ENCODE assay signal across 9 cellular contexts in genomic region chr12:65121049-65121955, GRCh38. TPM values are rescaled to one million over a fixed set of nuclear protein-coding genes. Genes with fewer than 3 reads are reported as not detected.
A peak's percentile ranks its signal among the peaks of the same experiment; 100 is the strongest.
DNase-seq lines count a peak whose midpoint lies in the region; ATAC-seq and TF ChIP-seq lines count a peak whose summit lies in the region.
"Had no signal": no experiment of that assay in that cellular context is flagged by ENCODE, and none has a peak within 500 bp of the region (broad histone marks: within the 10 kb centered on the region; RNA-seq: fewer than 3 reads in every experiment).

Gene WIF1, minus strand, starts transcription at chr12:65121305. Its CDS starts 114 bp downstream, at chr12:65121191.

- ATAC-seq in HG02588 (IDR thresholded peaks at IDR 0.05; ENCODE audit: unreplicated experiment) (peak; percentile 47), left lung (peak; percentile 81), HG02840 (IDR thresholded peaks at IDR 0.05; ENCODE audit: low FRiP score, unreplicated experiment) (no peak)

- no peaks in the 10 kb centered on the region for H3K4me1 ChIP-seq in ES-I3 (ENCODE audit: insufficient read depth, low read length)
- H3K4me1 ChIP-seq in OCI-LY7 (ENCODE audit: insufficient read depth, low read length, poor library complexity, severe bottlenecking): no peaks in the 10 kb centered on the region
- peaks cover 6 to 16% of the 10 kb centered on the region in 2 donors for H3K4me1 ChIP-seq in left lung
- no peaks in the 10 kb centered on the region for H3K4me1 ChIP-seq in stomach smooth muscle (ENCODE audit: control insufficient read depth, insufficient read depth, low read length)

- no peaks in the 10 kb centered on the region for H4K20me1 ChIP-seq in OCI-LY7 (ENCODE audit: insufficient read depth, low read length)

- H3K9ac ChIP-seq in ES-I3 (ENCODE audit: low read depth, low read length): peak within 1 kb of the TSS; percentile 58; the same call in 1 of the 2 replicates
- no peak within 1 kb of the TSS for H3K9ac ChIP-seq in stomach smooth muscle (ENCODE audit: low read length in 2 of 2)

- no TSS peak for BruUV-seq in OCI-LY7 (replicated peaks; lab: Mats Ljungman, UMichigan)

- no peak within 1 kb of the TSS for H2AFZ ChIP-seq in OCI-LY7 (ENCODE audit: low read length)

- H3K27ac ChIP-seq in OCI-LY7 (ENCODE audit: low read depth, low read length, poor library complexity, severe bottlenecking): no peak within 1 kb of the TSS
- H3K27ac ChIP-seq in left lung: peak within 1 kb of the TSS in 1 of 2 donors; percentile 34
- no peak within 1 kb of the TSS for H3K27ac ChIP-seq in stomach smooth muscle (ENCODE audit: low read length)

- peaks cover 36 to 83% of the 10 kb centered on the region in 2 donors for H3K27me3 ChIP-seq in left lung
- H3K27me3 ChIP-seq in stomach smooth muscle (ENCODE audit: control insufficient read depth in 1 of 2, insufficient read depth in 2 of 2, low read length in 2 of 2): peaks cover 27 to 31% of the 10 kb centered on the region in 2 donors

- no peak within 1 kb of the TSS for H3K4me3 ChIP-seq in OCI-LY7 (ENCODE audit: low read depth, low read length, poor library complexity, severe bottlenecking)
- peak within 1 kb of the TSS; percentile 14 to 16 for H3K4me3 ChIP-seq in cardiac fibroblast (replicated peaks in 1 of 2; ENCODE audit: low read depth in 2 of 2, low read length in 2 of 2)
- peak within 1 kb of the TSS; percentile 24 to 36 for H3K4me3 ChIP-seq in left lung
- H3K4me3 ChIP-seq in stomach smooth muscle (ENCODE audit: low read length in 2 of 2): peak within 1 kb of the TSS; percentile 40 to 67

- no peaks in the 10 kb centered on the region for H3K79me2 ChIP-seq in OCI-LY7 (ENCODE audit: insufficient read depth, low read depth, low read length)

- DNase-seq in OCI-LY7 (ENCODE audit: low spot score) (no peak), cardiac fibroblast (ENCODE audit: low read depth in 2 of 2) (peak in 1 of 2 donors; percentile 6), left lung (peak; percentile 65 to 88), superior temporal gyrus (ENCODE audit: extremely low spot score) (no peak)

- H3K9me3 ChIP-seq in ES-I3 (ENCODE audit: control insufficient read depth, insufficient read depth, low read length) (no peaks in the 10 kb centered on the region), OCI-LY7 (ENCODE audit: low read length) (no peaks in the 10 kb centered on the region), left lung (no peaks in the 10 kb centered on the region), stomach smooth muscle (ENCODE audit: control insufficient read depth in 2 of 2, low read length in 2 of 2) (no peaks in the 10 kb centered on the region)

- POLR2A ChIA-PET in OCI-LY7 (lab: Charles Lee): no interaction called here

- TF ChIP-seq CTCF in OCI-LY7 (conservative IDR thresholded peaks at IDR 0.05; ENCODE audit: low read length): peak; percentile 64
- TF ChIP-seq CTCF in cardiac fibroblast (IDR thresholded peaks at IDR 0.05; ENCODE audit: low read depth, low read length): no peak
- peak in 1 of 2 donors; percentile 21 for TF ChIP-seq CTCF in left lung (IDR thresholded peaks at IDR 0.05)

- H3K36me3 ChIP-seq in ES-I3 (ENCODE audit: insufficient read depth, low read length): no peaks in the 10 kb centered on the region
- no peaks in the 10 kb centered on the region for H3K36me3 ChIP-seq in OCI-LY7 (ENCODE audit: insufficient read depth, low read length)
- no peaks in the 10 kb centered on the region for H3K36me3 ChIP-seq in left lung
- H3K36me3 ChIP-seq in stomach smooth muscle (ENCODE audit: control insufficient read depth in 2 of 2, insufficient read depth in 2 of 2, low read length in 2 of 2): no peaks in the 10 kb centered on the region

- intact Hi-C loops in OCI-LY7 (cut with micrococcal nuclease; ENCODE audit: unreplicated experiment): loop anchor here (5.0 kb wide), 1 partner anchor 111 kb away; no protein-coding TSS in a partner anchor
- intact Hi-C loops in left lung (cut with DNase I): loop anchor here in 1 of 2 donors (10.0 kb wide), 1 partner anchor 227 kb away; no protein-coding TSS in a partner anchor

- CTCF ChIA-PET in OCI-LY7 (lab: Charles Lee; ENCODE audit: unreplicated experiment): no interaction called here

- no peak within 1 kb of the TSS for H3K4me2 ChIP-seq in OCI-LY7 (ENCODE audit: low read length)

- H3K9me2 ChIP-seq in OCI-LY7 (ENCODE audit: insufficient read depth, low read length): no peaks in the 10 kb centered on the region

RNA-seq across cellular contexts. Expression of gene WIF1, which starts in this region (rescaled TPM):
- total RNA-seq in OCI-LY7 (2014; rRNA removed; shearing (Covaris generic)): not detected in 2 replicates
- not detected in 2 replicates for total RNA-seq in OCI-LY7 (2022)
- 10 to 100 TPM; 42.5 to 78.1 TPM for total RNA-seq in left lung
- total RNA-seq: SK-MEL-5 had no signal

Comparison
In these comparisons a context has a peak if more than half of its experiments do, and no peak if none do; other contexts are left out.
1. RNA of gene WIF1 (total RNA-seq): 42.5 to 78.1 TPM in left lung; not detected in OCI-LY7; every median in the first group is over 10 times any median in the second.
2. DNase-seq: peak in left lung (2 of 2); none in OCI-LY7 (single experiment) and superior temporal gyrus (single experiment).